ENCODE assay signal across 1 cellular context in genomic region chr12:64633940-64634337, GRCh38.
TF ChIP-seq lines count a peak whose summit lies in the region.

No MANE protein-coding gene starts in this region.

TF ChIP-seq in HepG2, 621 proteins besides CTCF, POLR2A, EP300 and RAD21 (continued from another document and continues in another):
- TF ChIP-seq ZNF280D (CRISPR knock-in tag; IDR thresholded peaks at IDR 0.05) (peak; percentile 91), SMAD9 (CRISPR knock-in tag; IDR thresholded peaks at IDR 0.05) (no peak), PHF21A (CRISPR knock-in tag; IDR thresholded peaks at IDR 0.05) (0 out of 2 replicates have a peak, but pooled peaks have one; percentile 20), SP4 (CRISPR knock-in tag; IDR thresholded peaks at IDR 0.05) (no peak), ZNF777 (CRISPR knock-in tag; IDR thresholded peaks at IDR 0.05) (no peak), IRF2 (CRISPR knock-in tag; IDR thresholded peaks at IDR 0.05) (0 out of 2 replicates have a peak, but pooled peaks have one; percentile 44), HDAC2 (CRISPR knock-in tag; IDR thresholded peaks at IDR 0.05) (peak; percentile 66), STAG1 (CRISPR knock-in tag; IDR thresholded peaks at IDR 0.05) (0 out of 2 replicates have a peak, but pooled peaks have one; percentile 23), SIX1 (CRISPR knock-in tag; IDR thresholded peaks at IDR 0.05; ENCODE audit: borderline replicate concordance) (peak; percentile 18; the same call in 1 of the 2 replicates), FIP1L1 (IDR thresholded peaks at IDR 0.05; ENCODE audit: borderline replicate concordance, insufficient read depth, low read depth, low read length) (no peak), MIER3 (CRISPR knock-in tag; IDR thresholded peaks at IDR 0.05; ENCODE audit: borderline replicate concordance) (peak; percentile 54; the same call in 1 of the 2 replicates), MED1 (CRISPR knock-in tag; IDR thresholded peaks at IDR 0.05) (peak; percentile 49; the same call in 1 of the 2 replicates), ZNF646 (CRISPR knock-in tag; IDR thresholded peaks at IDR 0.05) (peak; percentile 65), HNF1B (CRISPR knock-in tag; IDR thresholded peaks at IDR 0.05) (peak; percentile 54; the same call in 1 of the 2 replicates), ZNF224 (CRISPR knock-in tag; IDR thresholded peaks at IDR 0.05) (no peak), ZNF343 (CRISPR knock-in tag; IDR thresholded peaks at IDR 0.05) (no peak), KDM1A (CRISPR knock-in tag; IDR thresholded peaks at IDR 0.05) (peak; percentile 29; the same call in 1 of the 2 replicates), ELF3 (CRISPR knock-in tag; IDR thresholded peaks at IDR 0.05) (peak; percentile 64), ZNF776 (CRISPR knock-in tag; IDR thresholded peaks at IDR 0.05) (no peak), ZNF354B (CRISPR knock-in tag; IDR thresholded peaks at IDR 0.05) (no peak), ZNF460 (CRISPR knock-in tag; IDR thresholded peaks at IDR 0.05; ENCODE audit: borderline replicate concordance) (peak; percentile 96), ASH2L (IDR thresholded peaks at IDR 0.05; ENCODE audit: insufficient read length, low read depth, low read length) (peak; percentile 23), ATAD3A (CRISPR knock-in tag; IDR thresholded peaks at IDR 0.05) (no peak), TBX2 (CRISPR knock-in tag; IDR thresholded peaks at IDR 0.05; ENCODE audit: borderline replicate concordance) (peak; percentile 71), POGZ (CRISPR knock-in tag; IDR thresholded peaks at IDR 0.05) (peak; percentile 52; the same call in 1 of the 2 replicates), NCOA1 (CRISPR knock-in tag; IDR thresholded peaks at IDR 0.05) (no peak), JUND (CRISPR knock-in tag; IDR thresholded peaks at IDR 0.05) (peak; percentile 86), FOXP4 (CRISPR knock-in tag; IDR thresholded peaks at IDR 0.05) (peak; percentile 88), FOSL1 (CRISPR knock-in tag; IDR thresholded peaks at IDR 0.05; ENCODE audit: borderline replicate concordance) (peak; percentile 81; the same call in 1 of the 2 replicates), NR2F6 (IDR thresholded peaks at IDR 0.05) (no peak), NR2F6 (CRISPR knock-in tag; IDR thresholded peaks at IDR 0.05) (peak; percentile 74; the same call in 1 of the 2 replicates), SYNCRIP (IDR thresholded peaks at IDR 0.05; ENCODE audit: insufficient read depth, low read depth, low read length) (no peak), ATF3 (CRISPR knock-in tag; IDR thresholded peaks at IDR 0.05) (peak; percentile 80), ZBTB3 (CRISPR knock-in tag; IDR thresholded peaks at IDR 0.05; ENCODE audit: borderline replicate concordance, low read depth) (peak; percentile 95), HNF1A (IDR thresholded peaks at IDR 0.05; ENCODE audit: low read depth) (peak; percentile 77), HNF1A (CRISPR knock-in tag; IDR thresholded peaks at IDR 0.05; ENCODE audit: borderline replicate concordance) (peak; percentile 84), KLF16 (CRISPR knock-in tag; IDR thresholded peaks at IDR 0.05) (peak in 1 of 2 experiments; percentile 40; a peak in 1 of 4 replicates), GATAD2A (CRISPR knock-in tag; IDR thresholded peaks at IDR 0.05) (peak; percentile 74), MAX (IDR thresholded peaks at IDR 0.05) (no peak), PATZ1 (CRISPR knock-in tag; IDR thresholded peaks at IDR 0.05) (peak; percentile 39; the same call in 1 of the 2 replicates), JUN (CRISPR knock-in tag; IDR thresholded peaks at IDR 0.05) (0 out of 2 replicates have a peak, but pooled peaks have one; percentile 41)
